In the genomic region with DNA sequence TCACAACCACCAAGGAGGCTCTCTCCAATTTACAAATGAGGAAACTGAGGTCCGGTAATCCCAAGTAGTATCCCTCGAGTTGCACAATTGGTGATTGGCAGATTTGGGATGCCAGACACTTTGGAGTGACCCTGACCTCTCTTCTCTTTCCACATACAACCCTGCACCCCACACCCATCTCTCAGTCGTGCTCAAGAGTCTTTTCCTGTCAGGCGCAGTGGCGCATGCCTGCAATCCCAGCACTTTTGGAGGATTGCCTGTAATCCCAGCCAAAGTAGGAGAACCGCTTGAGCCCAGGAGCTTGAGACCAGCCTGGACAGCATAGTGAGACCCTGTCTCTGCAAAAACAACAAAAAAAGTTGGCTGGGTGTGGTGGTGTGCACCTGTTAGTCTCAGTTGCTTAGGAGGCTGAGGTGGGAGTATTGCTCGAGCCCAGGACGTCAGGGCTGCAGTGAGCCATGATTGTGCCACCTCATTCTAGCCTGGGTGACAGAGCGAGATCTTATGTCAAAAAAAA, we compare ENCODE assay signal across 28 cellular contexts.
"Had no signal": no experiment of that assay in that cellular context is flagged by ENCODE, and none has a peak within 500 bp of the region (broad histone marks: within the 10 kb centered on the region; RNA-seq: fewer than 3 reads in every experiment).

No MANE protein-coding gene starts in this region.

- H3K4me1 ChIP-seq: neural progenitor cell, parathyroid adenoma, psoas muscle had no signal

- H3K27ac ChIP-seq: neural progenitor cell, ovary, parathyroid adenoma, psoas muscle, spleen, thoracic aorta, thyroid gland, upper lobe of left lung, vagina had no signal

- H3K27me3 ChIP-seq: neural progenitor cell, ovary, spleen, thyroid gland, tibial nerve, upper lobe of left lung, vagina had no signal

- H3K9me3 ChIP-seq: ovary, psoas muscle, spleen, thoracic aorta, thyroid gland, tibial nerve, upper lobe of left lung, vagina had no signal

- H3K4me3 ChIP-seq: neural progenitor cell, ovary, psoas muscle, skin epidermis, smooth muscle cell, spleen, thoracic aorta, thyroid gland, tibial nerve, upper lobe of left lung, vagina had no signal

- H3K4me2 ChIP-seq: neural progenitor cell, smooth muscle cell had no signal

- H3K36me3 ChIP-seq: neural progenitor cell, ovary, spleen, thoracic aorta, thyroid gland, tibial nerve, upper lobe of left lung, vagina had no signal

- H3K9ac ChIP-seq: neural progenitor cell, parathyroid adenoma had no signal

- ATAC-seq: natural killer cell; psoas muscle; right cardiac atrium; sciatic nerve; stimulated activated memory B cell treated with anti-CD40 and anti-IgM and Interleukin-4, amounts not matched to agents 10 μg/mL and 1 μg/mL and 100 μg/mL, for 72 hours; stimulated activated naive CD8-positive, alpha-beta T cell treated with anti-CD3 and anti-CD28 coated beads, Interleukin-15, amount 100 ng/mL, for 72 hours; stimulated activated naive CD8-positive, alpha-beta T cell treated with anti-CD3 and anti-CD28 coated beads, Interleukin-15, Interleukin-2, amounts not matched to agents 100 U/mL and 50 U/mL, for 24 hours had no signal

- DNase-seq: natural killer cell; occipital lobe; ovary; posterior cingulate gyrus; psoas muscle; right cardiac atrium; spleen; stimulated activated CD4-positive, alpha-beta T cell treated with anti-CD3 and anti-CD28 coated beads, Interleukin-12 subunit alpha, Interleukin-12 subunit beta, amount 100 ng/mL, for 4 hours; stimulated activated CD4-positive, alpha-beta T cell treated with anti-CD3 and anti-CD28 coated beads, Interleukin-1b, Interleukin-23, amount 100 ng/mL, for 48 hours; stimulated activated CD4-positive, alpha-beta T cell treated with anti-CD3 and anti-CD28 coated beads, Interleukin-4, amount 100 ng/mL, for 1 hour; stimulated activated CD4-positive, alpha-beta T cell treated with anti-CD3 and anti-CD28 coated beads, Interleukin-4, amount 100 ng/mL, for 4 hours; stimulated activated CD8-positive, alpha-beta memory T cell treated with anti-CD3 and anti-CD28 coated beads, Interleukin-4, amount 100 ng/mL, for 48 hours; stimulated activated naive CD4-positive, alpha-beta T cell; stimulated activated naive CD8-positive, alpha-beta T cell treated with anti-CD3 and anti-CD28 coated beads, Interleukin-15, amount 100 ng/mL, for 72 hours; stimulated activated naive CD8-positive, alpha-beta T cell treated with anti-CD3 and anti-CD28 coated beads, Interleukin-15, Interleukin-2, amounts not matched to agents 100 U/mL and 50 U/mL, for 24 hours; thyroid gland; trophoblast cell; upper lobe of left lung had no signal

- FAIRE-seq: urothelium cell line had no signal
